32 cellular contexts compared by ENCODE assay signal in the genomic region with DNA sequence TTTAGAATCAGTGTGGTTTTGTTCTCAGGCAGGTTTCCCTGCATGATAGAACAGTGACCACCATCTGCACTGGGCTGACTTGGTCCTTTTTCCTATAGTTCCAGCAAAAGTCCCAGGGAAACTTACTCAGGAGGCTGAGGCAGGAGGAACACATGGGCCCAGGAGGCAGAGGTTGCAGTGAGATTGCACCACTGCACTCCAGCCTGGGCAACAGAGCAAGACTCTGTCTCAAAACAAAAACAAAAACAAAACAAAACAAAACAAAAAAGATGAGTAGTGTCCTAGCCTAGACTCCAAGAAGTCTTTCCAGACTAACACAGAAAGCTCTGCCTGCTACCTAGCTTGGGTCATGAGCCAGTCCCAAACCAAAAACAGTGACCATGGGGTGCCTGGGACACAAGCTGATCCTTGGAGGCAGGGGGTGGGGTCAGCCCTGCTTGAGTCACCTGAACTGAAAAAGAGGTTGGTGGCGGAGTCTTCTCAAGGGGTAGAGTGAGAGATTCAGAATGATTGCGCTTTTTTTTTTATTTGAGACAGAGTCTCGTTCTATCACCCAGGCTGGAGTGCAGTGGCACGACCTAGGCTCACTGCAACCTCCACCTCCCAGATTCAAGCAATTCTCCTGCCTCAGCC.
"Had no signal": no experiment of that assay in that cellular context is flagged by ENCODE, and none has a peak within 500 bp of the region (broad histone marks: within the 10 kb centered on the region; RNA-seq: fewer than 3 reads in every experiment).

No MANE protein-coding gene starts in this region.

- DNase-seq: activated B cell treated with CpG ODN at 0.5 μM for 24 hours; activated CD4-positive, alpha-beta T cell treated with anti-CD3 and anti-CD28 coated beads for 48 hours; activated CD4-positive, alpha-beta T cell treated with anti-CD3 and anti-CD28 coated beads, Interleukin-2, amount 50 U/mL, for 4 hours; activated CD4-positive, CD25-positive, alpha-beta regulatory T cell treated with anti-CD3 and anti-CD28 coated beads, Interleukin-2, amount 50 U/mL, for 72 hours; activated gamma-delta T cell treated with Interleukin-2 at 50 U/mL for 16 hours; activated naive CD4-positive, alpha-beta T cell treated with anti-CD3 and anti-CD28 coated beads for 36 hours; activated T-cell treated with anti-CD3 and anti-CD28 coated beads, Interleukin-2, amount 50 U/mL, for 1 hour; adrenal gland; caudate nucleus; cerebellar nuclear complex; Kasumi-1; KG1; MG63; MV-4-11; NCI-H1092; NCI-H1436 treated with DMSO at 0.1 percent for 48 hours; NCI-H1694 treated with DMSO at 0.1 percent for 48 hours; NCI-H2029; NCI-H2171; NCI-H510A; NCI-H526; NCI-H748 treated with DMSO at 0.1 percent for 48 hours; Right ventricle myocardium superior; SW 1271; T-helper 1 cell; T-helper 2 cell; T-helper 9 cell had no signal

- H3K4me3 ChIP-seq: adrenal gland, MG63 had no signal

- H3K36me3 ChIP-seq: adrenal gland, MG63 had no signal

- H3K4me1 ChIP-seq: adrenal gland had no signal

- H3K4me3 Mint-ChIP-seq: activated B cell treated with CpG ODN at 0.5 μM for 24 hours; activated naive CD4-positive, alpha-beta T cell treated with anti-CD3 and anti-CD28 coated beads for 36 hours; activated T-helper 1 cell treated with anti-CD3 and anti-CD28 coated beads, Interleukin-12 subunit alpha, Interleukin-12 subunit beta, Interleukin-2, Interleukin-4 antibody, amounts not matched to agents 30 ng/mL and 10 ng/mL and 1 ng/mL, durations not matched to agents 14 hours and 24 hours and 36 hours; brain had no signal

- H3K27ac Mint-ChIP-seq: activated B cell treated with CpG ODN at 0.5 μM for 24 hours; activated naive CD4-positive, alpha-beta T cell treated with anti-CD3 and anti-CD28 coated beads for 36 hours; activated T-helper 1 cell treated with anti-CD3 and anti-CD28 coated beads, Interleukin-12 subunit alpha, Interleukin-12 subunit beta, Interleukin-2, Interleukin-4 antibody, amounts not matched to agents 30 ng/mL and 10 ng/mL and 1 ng/mL, durations not matched to agents 14 hours and 24 hours and 36 hours; brain had no signal

- H3K27me3 Mint-ChIP-seq: activated B cell treated with CpG ODN at 0.5 μM for 24 hours had no signal

- H3K27ac ChIP-seq: adrenal gland, VCaP had no signal

- H3K9me3 Mint-ChIP-seq: activated B cell treated with CpG ODN at 0.5 μM for 24 hours; activated naive CD4-positive, alpha-beta T cell treated with anti-CD3 and anti-CD28 coated beads for 36 hours; activated naive CD4-positive, alpha-beta T cell treated with anti-CD3 and anti-CD28 coated beads, Interleukin-2, amount 50 U/mL, for 72 hours; activated T-helper 1 cell treated with anti-CD3 and anti-CD28 coated beads, Interleukin-12 subunit alpha, Interleukin-12 subunit beta, Interleukin-2, Interleukin-4 antibody, amounts not matched to agents 30 ng/mL and 10 ng/mL and 1 ng/mL, durations not matched to agents 14 hours and 24 hours and 36 hours; brain had no signal

- H3K27me3 ChIP-seq: adrenal gland, MG63 had no signal

- FAIRE-seq: bronchial epithelial cell had no signal

- H3K4me1 Mint-ChIP-seq: activated B cell treated with CpG ODN at 0.5 μM for 24 hours had no signal

- H3K9me3 ChIP-seq: adrenal gland, MG63 had no signal

- H3K36me3 Mint-ChIP-seq: activated naive CD4-positive, alpha-beta T cell treated with anti-CD3 and anti-CD28 coated beads, Interleukin-2, amount 50 U/mL, for 72 hours; brain had no signal
